26 cellular contexts compared by ENCODE assay signal in genomic region chr1:192608671-192609070, GRCh38. TPM values are rescaled to one million over a fixed set of nuclear protein-coding genes. Genes with fewer than 3 reads are reported as not detected.
DNase-seq lines count a peak whose midpoint lies in the region; ATAC-seq, FAIRE-seq and TF ChIP-seq lines count a peak whose summit lies in the region.
"Had no signal": no experiment of that assay in that cellular context is flagged by ENCODE, and none has a peak within 500 bp of the region (broad histone marks: within the 10 kb centered on the region; RNA-seq: fewer than 3 reads in every experiment).

No MANE protein-coding gene starts in this region.

- intact Hi-C loops in kidney (cut with DNase I) = loop anchor here (10.0 kb wide), 1 partner anchor 134 kb away; no protein-coding TSS in a partner anchor

- no peak overlapping the region for H2AFZ ChIP-seq in OCI-LY1 (ENCODE audit: low read length)
- H2AFZ ChIP-seq: hepatocyte, parathyroid adenoma had no signal

- peak overlapping the region; percentile 83 for H3K27ac Mint-ChIP-seq in activated naive CD8-positive, alpha-beta T cell treated with anti-CD3 and anti-CD28 coated beads, Interleukin-2, amount 10 ng/mL, durations not matched to agents 7 days and 5 days
- no peak overlapping the region for H3K27ac Mint-ChIP-seq in activated naive CD8-positive, alpha-beta T cell treated with anti-CD3 and anti-CD28 coated beads for 36 hours
- peak overlapping the region; percentile 85 for H3K27ac Mint-ChIP-seq in memory B cell
- H3K27ac Mint-ChIP-seq in mesothelial cell of epicardium = no peak overlapping the region

- H3K4me1 Mint-ChIP-seq in activated naive CD8-positive, alpha-beta T cell treated with anti-CD3 and anti-CD28 coated beads, Interleukin-2, amount 10 ng/mL, durations not matched to agents 7 days and 5 days = peaks cover 14% of the 10 kb centered on the region
- peaks cover 16% of the 10 kb centered on the region for H3K4me1 Mint-ChIP-seq in activated naive CD8-positive, alpha-beta T cell treated with anti-CD3 and anti-CD28 coated beads for 36 hours
- peaks cover 24% of the 10 kb centered on the region for H3K4me1 Mint-ChIP-seq in memory B cell
- peaks cover 3% of the 10 kb centered on the region for H3K4me1 Mint-ChIP-seq in mesothelial cell of epicardium

- no peak for FAIRE-seq in kidney (lab: Jason Lieb, UNC)
- FAIRE-seq: endothelial cell of umbilical vein had no signal

- no peaks in the 10 kb centered on the region for H3K79me2 ChIP-seq in OCI-LY1 (ENCODE audit: insufficient read depth, low read length)
- H3K79me2 ChIP-seq: hepatocyte, parathyroid adenoma had no signal

- H3K27ac ChIP-seq in OCI-LY1 (ENCODE audit: low read depth, low read length, poor library complexity, severe bottlenecking) = peak overlapping the region; percentile 90
- H3K27ac ChIP-seq in kidney (ENCODE audit: low read depth in 2 of 2, low read length in 2 of 2) = no peak overlapping the region
- H3K27ac ChIP-seq: hepatocyte, lower lobe of right lung, parathyroid adenoma, SJCRH30, VCaP had no signal

- H3K9ac ChIP-seq in OCI-LY1 (ENCODE audit: low read length) = 0 out of 2 replicates have a peak overlapping the region, but pooled peaks have one; percentile 3
- no peak overlapping the region for H3K9ac ChIP-seq in kidney (ENCODE audit: low read length in 2 of 2)
- H3K9ac ChIP-seq: parathyroid adenoma had no signal

- H3K4me3 ChIP-seq in OCI-LY1 (ENCODE audit: low read depth, low read length, poor library complexity, severe bottlenecking) (no peak overlapping the region), kidney (ENCODE audit: low read length in 2 of 2) (no peak overlapping the region)
- H3K4me3 ChIP-seq: hepatocyte, lower lobe of right lung, SJCRH30 had no signal

- H3K9me3 Mint-ChIP-seq in activated naive CD8-positive, alpha-beta T cell treated with anti-CD3 and anti-CD28 coated beads, Interleukin-2, amount 10 ng/mL, durations not matched to agents 7 days and 5 days = no peaks in the 10 kb centered on the region
- no peaks in the 10 kb centered on the region for H3K9me3 Mint-ChIP-seq in activated naive CD8-positive, alpha-beta T cell treated with anti-CD3 and anti-CD28 coated beads for 36 hours
- H3K9me3 Mint-ChIP-seq in memory B cell (no peaks in the 10 kb centered on the region), mesothelial cell of epicardium (no peaks in the 10 kb centered on the region)
- H3K9me3 Mint-ChIP-seq: T-helper 1 cell treated with Interleukin-12 subunit alpha and Interleukin-12 subunit beta and Interleukin-4 antibody, amounts not matched to agents 30 μg/mL and 1 μg/mL, for 36 hours had no signal

- no peaks in the 10 kb centered on the region for H3K27me3 Mint-ChIP-seq in activated naive CD8-positive, alpha-beta T cell treated with anti-CD3 and anti-CD28 coated beads, Interleukin-2, amount 10 ng/mL, durations not matched to agents 7 days and 5 days
- H3K27me3 Mint-ChIP-seq in activated naive CD8-positive, alpha-beta T cell treated with anti-CD3 and anti-CD28 coated beads for 36 hours = peaks cover 4% of the 10 kb centered on the region
- H3K27me3 Mint-ChIP-seq in memory B cell = peaks cover 2% of the 10 kb centered on the region
- H3K27me3 Mint-ChIP-seq in mesothelial cell of epicardium (ENCODE audit: low read depth) = no peaks in the 10 kb centered on the region

- H3K36me3 ChIP-seq in OCI-LY1 (ENCODE audit: insufficient read depth, low read length) (no peaks in the 10 kb centered on the region), kidney (ENCODE audit: control insufficient read depth in 1 of 2, insufficient read depth in 2 of 2, low read length in 2 of 2) (no peaks in the 10 kb centered on the region)
- H3K36me3 ChIP-seq: lower lobe of right lung, SJCRH30 had no signal

- H3K27me3 ChIP-seq in OCI-LY1 (ENCODE audit: insufficient read depth, low read length) = no peaks in the 10 kb centered on the region
- H3K27me3 ChIP-seq: hepatocyte, SJCRH30 had no signal

- H3K9me3 ChIP-seq in OCI-LY1 (ENCODE audit: low read length) = no peaks in the 10 kb centered on the region
- no peaks in the 10 kb centered on the region for H3K9me3 ChIP-seq in kidney (ENCODE audit: control insufficient read depth in 1 of 2, low read length in 2 of 2)
- H3K9me3 ChIP-seq: lower lobe of right lung, SJCRH30 had no signal

- TF ChIP-seq CTCF in OCI-LY1 (IDR thresholded peaks at IDR 0.05; ENCODE audit: low read length) (no peak), mesothelial cell of epicardium (IDR thresholded peaks at IDR 0.05; ENCODE audit: unreplicated experiment) (no peak), kidney (IDR thresholded peaks at IDR 0.05; ENCODE audit: borderline replicate concordance, extremely low read depth, insufficient read depth) (no peak)

- H3K9me2 ChIP-seq in OCI-LY1 (ENCODE audit: low read depth, low read length) = no peaks in the 10 kb centered on the region

- H3K4me1 ChIP-seq in OCI-LY1 (ENCODE audit: insufficient read depth, low read length, severe bottlenecking) (peaks cover 61% of the 10 kb centered on the region), kidney (ENCODE audit: control insufficient read depth in 1 of 2, insufficient read depth in 1 of 2, low read depth in 1 of 2, low read length in 2 of 2) (no peaks in the 10 kb centered on the region)
- H3K4me1 ChIP-seq: lower lobe of right lung, parathyroid adenoma, SJCRH30 had no signal

- no peaks in the 10 kb centered on the region for H4K20me1 ChIP-seq in OCI-LY1 (ENCODE audit: insufficient read depth, low read length)

- no peak overlapping the region for H3K4me3 Mint-ChIP-seq in activated naive CD8-positive, alpha-beta T cell treated with anti-CD3 and anti-CD28 coated beads, Interleukin-2, amount 10 ng/mL, durations not matched to agents 7 days and 5 days
- no peak overlapping the region for H3K4me3 Mint-ChIP-seq in activated naive CD8-positive, alpha-beta T cell treated with anti-CD3 and anti-CD28 coated beads for 36 hours
- no peak overlapping the region for H3K4me3 Mint-ChIP-seq in memory B cell
- H3K4me3 Mint-ChIP-seq in mesothelial cell of epicardium = no peak overlapping the region

- POLR2A ChIA-PET in activated naive CD8-positive, alpha-beta T cell treated with anti-CD3 and anti-CD28 coated beads, Interleukin-2, amount 10 ng/mL, durations not matched to agents 7 days and 5 days (lab: Charles Lee) = interaction anchor here (0.8 to 1.0 kb wide), 2 partner anchors 25 to 135 kb away, joined by 3 to 4 read pairs; no protein-coding TSS in a partner anchor

- ATAC-seq in activated naive CD8-positive, alpha-beta T cell treated with anti-CD3 and anti-CD28 coated beads, Interleukin-2, amount 10 ng/mL, durations not matched to agents 7 days and 5 days (ENCODE audit: low read depth) = no peak
- no peak for ATAC-seq in memory B cell (ENCODE audit: low read depth)

- H3K4me2 ChIP-seq in OCI-LY1 (ENCODE audit: low read length) = peak overlapping the region; percentile 28; the same call in 1 of the 2 replicates
- H3K4me2 ChIP-seq: hepatocyte had no signal

- no peaks in the 10 kb centered on the region for H3F3A ChIP-seq in OCI-LY1 (ENCODE audit: insufficient read depth, low read length)

- no peaks in the 10 kb centered on the region for H3K36me3 Mint-ChIP-seq in activated naive CD8-positive, alpha-beta T cell treated with anti-CD3 and anti-CD28 coated beads, Interleukin-2, amount 10 ng/mL, durations not matched to agents 7 days and 5 days
- H3K36me3 Mint-ChIP-seq in activated naive CD8-positive, alpha-beta T cell treated with anti-CD3 and anti-CD28 coated beads for 36 hours = no peaks in the 10 kb centered on the region
- no peaks in the 10 kb centered on the region for H3K36me3 Mint-ChIP-seq in memory B cell
- H3K36me3 Mint-ChIP-seq in mesothelial cell of epicardium = no peaks in the 10 kb centered on the region

- DNase-seq in activated naive CD8-positive, alpha-beta T cell treated with anti-CD3 and anti-CD28 coated beads, Interleukin-2, amount 10 ng/mL, durations not matched to agents 7 days and 5 days = no peak
- DNase-seq in activated naive CD8-positive, alpha-beta T cell treated with anti-CD3 and anti-CD28 coated beads for 36 hours = no peak
- no peak for DNase-seq in memory B cell (ENCODE audit: low spot score in 2 of 2)
- no peak for DNase-seq in DMS153 (lab: John Stamatoyannopoulos, UW)
- no peak for DNase-seq in mesothelial cell of epicardium (ENCODE audit: low spot score in 2 of 2, unreplicated experiment in 2 of 2)
- no peak for DNase-seq in DMS 273 treated with DMSO at 0.1 percent for 48 hours (lab: John Stamatoyannopoulos, UW)
- DNase-seq in kidney = no peak
- DNase-seq: COR-L47, EL, H7, islet precursor cell, NCI-H1092, NCI-H2029 treated with DMSO at 0.1 percent for 48 hours, NCI-H345, NCI-H82, SJCRH30 had no signal

RNA-seq across cellular contexts. Expression of gene RGS13, which starts 27.3 kb away (rescaled TPM):
- total RNA-seq in activated naive CD8-positive, alpha-beta T cell treated with anti-CD3 and anti-CD28 coated beads, Interleukin-2, amount 10 ng/mL, durations not matched to agents 7 days and 5 days = under 1 TPM in 1 of 2 experiments, not detected in 1; 0.08 TPM
- total RNA-seq in activated naive CD8-positive, alpha-beta T cell treated with anti-CD3 and anti-CD28 coated beads for 36 hours = not detected
- 1.1 to 1.8 TPM (median 1.2 TPM) in 3 replicates for total RNA-seq in mesothelial cell of epicardium
- total RNA-seq in kidney = 2.1 TPM
- not detected for polyA plus RNA-seq in kidney (ENCODE audit: insufficient read depth, low read depth, low replicate concordance)
- total RNA-seq: endothelial cell of umbilical vein, fibroblast of villous mesenchyme, H7, LHCN-M2, SJCRH30 had no signal
- polyA plus RNA-seq: AG04450, endothelial cell of umbilical vein had no signal

RNA-seq across cellular contexts. Expression of gene RGS1, which starts 33.1 kb away (rescaled TPM):
- 10 to 100 TPM; 10.1 to 15.3 TPM for total RNA-seq in activated naive CD8-positive, alpha-beta T cell treated with anti-CD3 and anti-CD28 coated beads, Interleukin-2, amount 10 ng/mL, durations not matched to agents 7 days and 5 days
- 1 to 10 TPM; 8.4 to 9.4 TPM for total RNA-seq in activated naive CD8-positive, alpha-beta T cell treated with anti-CD3 and anti-CD28 coated beads for 36 hours
- 0.38 to 0.40 TPM in 2 of 3 replicates, not detected in the other for total RNA-seq in mesothelial cell of epicardium
- 50.2 TPM for total RNA-seq in kidney
- 5.0 TPM for polyA plus RNA-seq in kidney (ENCODE audit: insufficient read depth, low read depth, low replicate concordance)
- total RNA-seq: endothelial cell of umbilical vein, fibroblast of villous mesenchyme, H7, SJCRH30 had no signal
- polyA plus RNA-seq: AG04450, endothelial cell of umbilical vein had no signal

Comparison
In these comparisons a context has a peak if more than half of its experiments do, and no peak if none do; other contexts are left out.
1. H3K27ac Mint-ChIP-seq: peak in activated naive CD8-positive, alpha-beta T cell treated with anti-CD3 and anti-CD28 coated beads, Interleukin-2, amount 10 ng/mL, durations not matched to agents 7 days and 5 days (single experiment) and memory B cell (single experiment); none in activated naive CD8-positive, alpha-beta T cell treated with anti-CD3 and anti-CD28 coated beads for 36 hours (single experiment) and mesothelial cell of epicardium (single experiment).